2 cellular contexts compared by ENCODE assay signal in genomic region chr11:110050201-110050506, GRCh38.
TF ChIP-seq lines count a peak whose summit lies in the region.

No MANE protein-coding gene starts in this region.

TF ChIP-seq in SK-N-SH, 30 proteins besides CTCF, POLR2A, EP300 and RAD21 (continued from another document):
- TF ChIP-seq, protein P1, sequence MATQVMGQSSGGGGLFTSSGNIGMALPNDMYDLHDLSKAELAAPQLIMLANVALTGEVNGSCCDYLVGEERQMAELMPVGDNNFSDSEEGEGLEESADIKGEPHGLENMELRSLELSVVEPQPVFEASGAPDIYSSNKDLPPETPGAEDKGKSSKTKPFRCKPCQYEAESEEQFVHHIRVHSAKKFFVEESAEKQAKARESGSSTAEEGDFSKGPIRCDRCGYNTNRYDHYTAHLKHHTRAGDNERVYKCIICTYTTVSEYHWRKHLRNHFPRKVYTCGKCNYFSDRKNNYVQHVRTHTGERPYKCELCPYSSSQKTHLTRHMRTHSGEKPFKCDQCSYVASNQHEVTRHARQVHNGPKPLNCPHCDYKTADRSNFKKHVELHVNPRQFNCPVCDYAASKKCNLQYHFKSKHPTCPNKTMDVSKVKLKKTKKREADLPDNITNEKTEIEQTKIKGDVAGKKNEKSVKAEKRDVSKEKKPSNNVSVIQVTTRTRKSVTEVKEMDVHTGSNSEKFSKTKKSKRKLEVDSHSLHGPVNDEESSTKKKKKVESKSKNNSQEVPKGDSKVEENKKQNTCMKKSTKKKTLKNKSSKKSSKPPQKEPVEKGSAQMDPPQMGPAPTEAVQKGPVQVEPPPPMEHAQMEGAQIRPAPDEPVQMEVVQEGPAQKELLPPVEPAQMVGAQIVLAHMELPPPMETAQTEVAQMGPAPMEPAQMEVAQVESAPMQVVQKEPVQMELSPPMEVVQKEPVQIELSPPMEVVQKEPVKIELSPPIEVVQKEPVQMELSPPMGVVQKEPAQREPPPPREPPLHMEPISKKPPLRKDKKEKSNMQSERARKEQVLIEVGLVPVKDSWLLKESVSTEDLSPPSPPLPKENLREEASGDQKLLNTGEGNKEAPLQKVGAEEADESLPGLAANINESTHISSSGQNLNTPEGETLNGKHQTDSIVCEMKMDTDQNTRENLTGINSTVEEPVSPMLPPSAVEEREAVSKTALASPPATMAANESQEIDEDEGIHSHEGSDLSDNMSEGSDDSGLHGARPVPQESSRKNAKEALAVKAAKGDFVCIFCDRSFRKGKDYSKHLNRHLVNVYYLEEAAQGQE (IDR thresholded peaks at IDR 0.05; ENCODE audit: low read depth, low read length) = no peak
- no peak for TF ChIP-seq TAF1 (IDR thresholded peaks at IDR 0.05; ENCODE audit: borderline replicate concordance, low read depth, low read length)
- TF ChIP-seq PBX3 (IDR thresholded peaks at IDR 0.05) = no peak
- TF ChIP-seq RFX5 (IDR thresholded peaks at IDR 0.05; ENCODE audit: low read length) = no peak
- TF ChIP-seq FOXM1 (IDR thresholded peaks at IDR 0.05; ENCODE audit: low read depth) = no peak
- TF ChIP-seq USF2 (IDR thresholded peaks at IDR 0.05; ENCODE audit: borderline replicate concordance, low read depth, low read length) = no peak
- no peak for TF ChIP-seq FOXJ3 (CRISPR knock-in tag; IDR thresholded peaks at IDR 0.05)
- no peak for TF ChIP-seq TEAD4 (IDR thresholded peaks at IDR 0.05; ENCODE audit: borderline replicate concordance, insufficient read depth)
- no peak for TF ChIP-seq GATA2 (CRISPR knock-in tag; IDR thresholded peaks at IDR 0.05)
- TF ChIP-seq POLR2AphosphoS5 (IDR thresholded peaks at IDR 0.05; ENCODE audit: low read depth, low read length) = no peak
TF ChIP-seq in SK-N-SH: peak in this region for 0.

TF ChIP-seq in SK-N-SH treated with all-trans-retinoic acid at 6 μM for 48 hours, 23 proteins besides CTCF, POLR2A, EP300 and RAD21 (continued from another document):
- no peak for TF ChIP-seq CREB5 (CRISPR knock-in tag; IDR thresholded peaks at IDR 0.05; ENCODE audit: low read depth)
- TF ChIP-seq CSRNP3 (CRISPR knock-in tag; IDR thresholded peaks at IDR 0.05) = no peak
- TF ChIP-seq ZC3H10 (CRISPR knock-in tag; IDR thresholded peaks at IDR 0.05) = no peak
- no peak for TF ChIP-seq ZNF8 (CRISPR knock-in tag; IDR thresholded peaks at IDR 0.05)
